19 cellular contexts compared by ENCODE assay signal in the genomic region with DNA sequence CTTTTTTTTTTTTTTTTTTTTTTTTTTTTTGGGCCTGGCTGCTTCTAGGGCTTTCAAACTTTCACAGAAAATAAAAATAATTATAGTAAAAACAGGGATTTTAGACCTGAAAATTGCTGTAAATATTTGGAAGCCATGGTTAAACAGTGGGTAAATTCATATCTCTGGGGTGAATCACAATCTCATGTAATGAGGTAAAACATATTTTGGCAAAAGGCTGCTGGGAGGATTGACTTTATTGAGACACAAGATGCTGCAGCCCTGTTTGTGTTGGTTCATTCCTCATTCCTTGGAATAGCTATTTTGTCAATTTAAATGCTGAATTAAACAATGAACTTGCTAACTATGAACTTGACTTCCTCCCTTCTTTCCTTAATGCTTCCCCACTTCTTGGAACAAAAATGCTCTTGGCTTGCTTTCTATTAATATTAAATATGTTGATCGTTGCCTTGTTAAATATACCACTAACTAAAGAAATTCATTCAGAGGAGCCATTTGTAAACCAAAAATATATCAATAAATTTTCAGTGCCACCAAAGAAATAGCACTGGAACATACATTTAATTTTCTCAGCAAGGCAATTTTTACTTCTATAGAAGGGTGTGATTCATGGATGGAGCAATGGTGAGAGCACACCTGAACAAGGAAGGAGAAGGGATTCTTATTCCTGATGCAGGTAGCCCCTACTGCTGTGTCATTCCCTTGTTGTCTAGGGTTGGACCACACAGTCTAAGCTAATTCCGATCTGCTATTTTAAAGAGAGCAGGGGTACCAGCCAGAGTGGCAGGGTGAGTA.
"Had no signal": no experiment of that assay in that cellular context is flagged by ENCODE, and none has a peak within 500 bp of the region (broad histone marks: within the 10 kb centered on the region; RNA-seq: fewer than 3 reads in every experiment).

No MANE protein-coding gene starts in this region.

- H3K36me3 ChIP-seq: prostate gland, upper lobe of left lung had no signal

- H3K27ac ChIP-seq: foreskin keratinocyte, prostate gland, spleen, testis, upper lobe of left lung had no signal

- H3K27me3 Mint-ChIP-seq: stimulated activated naive CD8-positive, alpha-beta T cell treated with anti-CD3 and anti-CD28 coated beads, Interleukin-15, amount 100 ng/mL, for 72 hours had no signal

- H3K27ac Mint-ChIP-seq: activated T-cell treated with anti-CD3 and anti-CD28 coated beads, Interleukin-2, amount 50 U/mL, for 72 hours; endodermal cell had no signal

- H3K4me3 ChIP-seq: prostate gland, spleen, testis, upper lobe of left lung had no signal

- FAIRE-seq: astrocyte, bronchial epithelial cell had no signal

- H3K9me3 ChIP-seq: prostate gland, testis had no signal

- ATAC-seq: activated T-cell treated with anti-CD3 and anti-CD28 coated beads, Interleukin-2, amount 50 U/mL, for 72 hours; foreskin keratinocyte; sciatic nerve; stimulated activated naive CD8-positive, alpha-beta T cell treated with anti-CD3 and anti-CD28 coated beads, Interleukin-15, amount 100 ng/mL, for 72 hours had no signal

- H3K4me3 Mint-ChIP-seq: activated T-cell treated with anti-CD3 and anti-CD28 coated beads, Interleukin-2, amount 50 U/mL, for 72 hours; endodermal cell; nephron progenitor cell; stimulated activated naive CD8-positive, alpha-beta T cell treated with anti-CD3 and anti-CD28 coated beads, Interleukin-15, amount 100 ng/mL, for 72 hours had no signal

- H3K27me3 ChIP-seq: foreskin keratinocyte, spleen, testis, upper lobe of left lung had no signal

- H3K4me1 Mint-ChIP-seq: endodermal cell, nephron progenitor cell had no signal

- H3K4me1 ChIP-seq: foreskin keratinocyte, prostate gland, spleen, testis, upper lobe of left lung had no signal

- DNase-seq: activated CD4-positive, alpha-beta T cell treated with anti-CD3 and anti-CD28 coated beads for 4 hours; activated CD8-positive, alpha-beta memory T cell treated with anti-CD3 and anti-CD28 coated beads, Interleukin-2, amount 50 U/mL, for 48 hours; activated T-cell treated with anti-CD3 and anti-CD28 coated beads, Interleukin-2, amount 50 U/mL, for 72 hours; endodermal cell; foreskin keratinocyte; glutamatergic neuron; hypothalamus; mesendoderm; nephron progenitor cell; occipital lobe; spleen; stimulated activated naive CD8-positive, alpha-beta T cell treated with anti-CD3 and anti-CD28 coated beads, Interleukin-15, amount 100 ng/mL, for 72 hours; T-helper 2 cell; testis; upper lobe of left lung had no signal
